In genomic region chr1:100001462-100001861, GRCh38 we compare ENCODE assay signal across 3 cellular contexts.
A peak's percentile ranks its signal among the peaks of the same experiment; 100 is the strongest.
TF ChIP-seq lines count a peak whose summit lies in the region.

No MANE protein-coding gene starts in this region.

TF ChIP-seq in HCT116, 20 proteins besides CTCF, POLR2A, EP300 and RAD21:
- no peak for TF ChIP-seq CEBPB (IDR thresholded peaks at IDR 0.05; ENCODE audit: low read depth)

TF ChIP-seq in GM12878, 131 proteins besides CTCF, POLR2A, EP300 and RAD21:
- TF ChIP-seq EZH2 (IDR thresholded peaks at IDR 0.05; ENCODE audit: borderline replicate concordance, control insufficient read depth, low read depth, low read length) (no peak), SPI1 (IDR thresholded peaks at IDR 0.05; ENCODE audit: borderline replicate concordance, insufficient read depth, low read depth, low read length) (peak; percentile 7; the same call in 1 of the 2 replicates)

TF ChIP-seq in K562, 482 proteins besides CTCF, POLR2A, EP300 and RAD21:
- peak; percentile 77 for TF ChIP-seq SPI1 (IDR thresholded peaks at IDR 0.05; ENCODE audit: borderline replicate concordance, low read depth, low read length)
- TF ChIP-seq ZNF699 (CRISPR knock-in tag; IDR thresholded peaks at IDR 0.05; ENCODE audit: insufficient replicate concordance), result no peak
- TF ChIP-seq ZNF436 (CRISPR knock-in tag; IDR thresholded peaks at IDR 0.05), result no peak
- no peak for TF ChIP-seq ZNF280A (IDR thresholded peaks at IDR 0.05; ENCODE audit: low read depth, partially characterized antibody)
- TF ChIP-seq U2AF1 (optimal IDR thresholded peaks at IDR 0.05; ENCODE audit: low read depth, low read length), result no peak
- no peak for TF ChIP-seq RBBP5 (IDR thresholded peaks at IDR 0.05; ENCODE audit: borderline replicate concordance, insufficient read depth, low read length, poor library complexity, severe bottlenecking)
- TF ChIP-seq ZBTB8A (IDR thresholded peaks at IDR 0.05; ENCODE audit: partially characterized antibody), result no peak
